In the genomic region with DNA sequence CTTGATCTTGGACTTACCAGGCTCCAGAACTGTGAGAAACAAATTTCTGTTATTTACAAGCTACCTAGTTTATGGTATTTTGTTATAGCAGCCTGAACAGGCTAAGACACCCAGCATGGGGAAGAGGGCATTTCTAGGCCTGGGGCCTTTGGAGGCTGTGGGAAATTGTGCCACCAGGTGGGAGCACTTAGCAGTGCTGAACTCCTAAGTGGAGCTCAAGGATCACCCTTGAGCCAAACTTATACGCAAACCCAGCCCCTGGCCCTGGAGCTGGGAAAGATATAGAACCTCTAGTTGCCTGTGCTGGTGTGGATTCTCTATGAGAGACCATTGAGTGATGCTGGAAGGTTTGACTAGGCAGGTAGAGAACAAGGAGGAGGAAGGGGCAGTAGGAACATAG, we compare ENCODE assay signal across 15 cellular contexts. TPM values are rescaled to one million over a fixed set of nuclear protein-coding genes. Genes with fewer than 3 reads are reported as not detected.
A peak's percentile ranks its signal among the peaks of the same experiment; 100 is the strongest.
DNase-seq lines count a peak whose midpoint lies in the region; ATAC-seq, FAIRE-seq and TF ChIP-seq lines count a peak whose summit lies in the region.
"Had no signal": no experiment of that assay in that cellular context is flagged by ENCODE, and none has a peak within 500 bp of the region (broad histone marks: within the 10 kb centered on the region; RNA-seq: fewer than 3 reads in every experiment).

No MANE protein-coding gene starts in this region.

- no peaks in the 10 kb centered on the region for H3K79me2 ChIP-seq in HepG2 (ENCODE audit: insufficient read depth, low read length)

- DNase-seq in HepG2 (ENCODE audit: low spot score) (no peak), right lobe of liver (no peak), WERI-Rb-1 (no peak), foreskin keratinocyte (no peak), upper lobe of right lung (peak; percentile 10), ovary (no peak), Ammon's horn (ENCODE audit: low spot score) (no peak)
- DNase-seq: DMS53, NCI-H1092 treated with DMSO at 0.1 percent for 48 hours, NCI-H1694, NCI-H774, SK-N-SH had no signal

- H3K27me3 ChIP-seq in HepG2 (ENCODE audit: control insufficient read depth in 1 of 2, insufficient read depth in 2 of 2, low read length in 2 of 2) (peaks cover 0 to 3% of the 10 kb centered on the region in 2 experiments; a peak in 2 of 5 replicates), right lobe of liver (no peaks in the 10 kb centered on the region), WERI-Rb-1 (ENCODE audit: insufficient read depth, low read depth, severe bottlenecking) (no peaks in the 10 kb centered on the region), foreskin keratinocyte (no peaks in the 10 kb centered on the region), upper lobe of right lung (no peaks in the 10 kb centered on the region), ovary (no peaks in the 10 kb centered on the region)

- no peak for TF ChIP-seq RAD21 in HepG2 (CRISPR knock-in tag; IDR thresholded peaks at IDR 0.05)

- H3K4me3 ChIP-seq in HepG2 (replicated peaks in 1 of 3; ENCODE audit: insufficient read depth in 1 of 3, low read depth in 2 of 3, low read length in 3 of 3) (no peak overlapping the region), right lobe of liver (no peak overlapping the region), WERI-Rb-1 (ENCODE audit: low read depth, low read length) (no peak overlapping the region), upper lobe of right lung (no peak overlapping the region), ovary (no peak overlapping the region)
- H3K4me3 ChIP-seq: A549 had no signal

- POLR2A ChIA-PET in HepG2 (lab: Yijun Ruan, JAX) = no interaction called here

- no peak overlapping the region for H3K27ac ChIP-seq in HepG2 (ENCODE audit: extremely low read length, insufficient read depth, low read length)
- no peak overlapping the region for H3K27ac ChIP-seq in right lobe of liver
- no peak overlapping the region for H3K27ac ChIP-seq in WERI-Rb-1
- no peak overlapping the region for H3K27ac ChIP-seq in foreskin keratinocyte
- H3K27ac ChIP-seq in upper lobe of right lung = no peak overlapping the region
- H3K27ac ChIP-seq in ovary = no peak overlapping the region
- H3K27ac ChIP-seq: A549 had no signal

- ATAC-seq in HepG2 = peak; percentile 55
- ATAC-seq in right lobe of liver = no peak
- ATAC-seq in foreskin keratinocyte = no peak
- ATAC-seq in upper lobe of right lung = no peak
- no peak for ATAC-seq in HG02840 (IDR thresholded peaks at IDR 0.05; ENCODE audit: low FRiP score, unreplicated experiment)

- H2AFZ ChIP-seq in HepG2 (ENCODE audit: low read length) = no peak overlapping the region

- TF ChIP-seq POLR2A in HepG2 (IDR thresholded peaks at IDR 0.05; ENCODE audit: insufficient read depth in 1 of 2, low read depth in 2 of 2, low read length in 2 of 2) (no peak), right lobe of liver (IDR thresholded peaks at IDR 0.05) (no peak), ovary (IDR thresholded peaks at IDR 0.05) (no peak)

- peaks cover 56% of the 10 kb centered on the region for H3K4me1 ChIP-seq in HepG2 (ENCODE audit: insufficient read depth, low read length)
- H3K4me1 ChIP-seq in right lobe of liver = no peaks in the 10 kb centered on the region
- no peaks in the 10 kb centered on the region for H3K4me1 ChIP-seq in foreskin keratinocyte
- H3K4me1 ChIP-seq in upper lobe of right lung = no peaks in the 10 kb centered on the region
- no peaks in the 10 kb centered on the region for H3K4me1 ChIP-seq in ovary (ENCODE audit: insufficient read depth)

- WGBS in HepG2 (ENCODE audit: low lambda C conversion rate) = 43% methylated on average over 1 of the region's 1 CpG
- WGBS in right lobe of liver (ENCODE audit: insufficient coverage, low coverage, low lambda C conversion rate, missing lambda C conversion rate) = no CpG with 5 or more reads among the region's 1 CpG
- WGBS in ovary, 3 donors = 88 to 98% (median 89%) methylated on average over 1 of the region's 1 CpG

- H3K36me3 ChIP-seq in HepG2 (replicated peaks in 1 of 2; ENCODE audit: control insufficient read depth in 1 of 2, insufficient read depth in 2 of 2, low read length in 2 of 2) (no peaks in the 10 kb centered on the region), right lobe of liver (no peaks in the 10 kb centered on the region), WERI-Rb-1 (no peaks in the 10 kb centered on the region), upper lobe of right lung (peaks cover 37% of the 10 kb centered on the region), ovary (no peaks in the 10 kb centered on the region)

- TF ChIP-seq EP300 in HepG2 (IDR thresholded peaks at IDR 0.05; ENCODE audit: low read depth in 2 of 2, low read length in 2 of 2) (no peak), HepG2 (CRISPR knock-in tag; IDR thresholded peaks at IDR 0.05; ENCODE audit: borderline replicate concordance) (no peak), ovary (IDR thresholded peaks at IDR 0.05) (no peak)

- FAIRE-seq in HepG2 (lab: Jason Lieb, UNC) = no peak
- FAIRE-seq: A549, GM18507 had no signal

- in situ Hi-C loops in HepG2 (cut with HindIII; ENCODE audit: extremely low pct_ligation_motif_present, low pct_unique_long_range_greater_than_20kb) = no loop called here

- H3K9me3 ChIP-seq in HepG2 (ENCODE audit: low read length) (no peaks in the 10 kb centered on the region), right lobe of liver (no peaks in the 10 kb centered on the region), WERI-Rb-1 (ENCODE audit: severe bottlenecking) (no peaks in the 10 kb centered on the region), upper lobe of right lung (no peaks in the 10 kb centered on the region), ovary (no peaks in the 10 kb centered on the region)
- H3K9me3 ChIP-seq: A549, SK-N-SH had no signal

- no peak overlapping the region for H3K4me2 ChIP-seq in HepG2 (ENCODE audit: low read depth, low read length)
- H3K4me2 ChIP-seq: A549, SK-N-SH had no signal

- TF ChIP-seq CTCF in HepG2 (CRISPR knock-in tag; IDR thresholded peaks at IDR 0.05) (peak; percentile 40), right lobe of liver (IDR thresholded peaks at IDR 0.05) (no peak), WERI-Rb-1 (IDR thresholded peaks at IDR 0.05; ENCODE audit: low read depth, low read length) (peak; percentile 10; the same call in 1 of the 2 replicates), foreskin keratinocyte (conservative IDR thresholded peaks at IDR 0.05) (peak; percentile 26), upper lobe of right lung (IDR thresholded peaks at IDR 0.05) (no peak), ovary (IDR thresholded peaks at IDR 0.05) (no peak)

- H3K9ac ChIP-seq in HepG2 (ENCODE audit: insufficient read depth, low read depth, low read length) = no peak overlapping the region
- H3K9ac ChIP-seq: SK-N-SH had no signal

- intact Hi-C loops in HepG2 (cut with micrococcal nuclease; ENCODE audit: unreplicated experiment) (no loop called here), right lobe of liver (cut with DNase I) (no loop called here), upper lobe of right lung (cut with DNase I) (no loop called here), ovary (cut with DNase I) (no loop called here)

- CTCF ChIA-PET in HepG2 (lab: Yijun Ruan, JAX; ENCODE audit: low intra/inter-chr PET ratio, low total read pairs) = no interaction called here

- H4K20me1 ChIP-seq in HepG2 (ENCODE audit: insufficient read depth, low read length) = no peaks in the 10 kb centered on the region

- BruUV-seq in HepG2 (replicated peaks; lab: Mats Ljungman, UMichigan) = no TSS peak

RNA-seq across cellular contexts. Expression of a gene that starts 36.1 kb away (rescaled TPM):
- total RNA-seq in HepG2 (2016; rRNA removed; fragmentation: Illumina TruSeq; extraction: Trizol) = 28.0 and 28.3 TPM in 2 replicates
- total RNA-seq in HepG2 (2016; cell fraction: cytosol; rRNA removed; fragmentation: Illumina TruSeq; extraction: Trizol; ENCODE audit: low read depth) = 7.9 and 8.3 TPM in 2 replicates
- 28.6 and 31.1 TPM in 2 replicates for total RNA-seq in HepG2 (2016; cell fraction: insoluble cytoplasmic fraction; rRNA removed; fragmentation: Illumina TruSeq; extraction: Trizol)
- total RNA-seq in HepG2 (2016; cell fraction: membrane; rRNA removed; fragmentation: Illumina TruSeq; extraction: Trizol) = 24.4 and 27.4 TPM in 2 replicates
- 27.4 and 28.9 TPM in 2 replicates for total RNA-seq in HepG2 (2016; cell fraction: nucleus; rRNA removed; fragmentation: Illumina TruSeq; extraction: Trizol)
- polyA plus RNA-seq in HepG2 (2011; rRNA removed) = 13.4 and 16.2 TPM in 2 replicates
- 3.8 and 6.1 TPM in 2 replicates for polyA plus RNA-seq in HepG2 (2011; cell fraction: cytosol; rRNA removed)
- 21.4 and 24.6 TPM in 2 replicates for polyA plus RNA-seq in HepG2 (2011; cell fraction: nucleus; rRNA removed)
- 12.6 and 13.8 TPM in 2 replicates for polyA plus RNA-seq in HepG2 (2012)
- 4.5 and 6.2 TPM in 2 replicates for polyA plus RNA-seq in HepG2 (2016; cell fraction: cytosol; fragmentation: Illumina TruSeq; extraction: Trizol; ENCODE audit: low read depth)
- 23.5 and 29.2 TPM in 2 replicates for polyA plus RNA-seq in HepG2 (2016; cell fraction: insoluble cytoplasmic fraction; fragmentation: Illumina TruSeq; extraction: Trizol; ENCODE audit: low read depth)
- 13.9 and 15.0 TPM in 2 replicates for polyA plus RNA-seq in HepG2 (2016; cell fraction: membrane; fragmentation: Illumina TruSeq; extraction: Trizol; ENCODE audit: low read depth)
- polyA plus RNA-seq in HepG2 (2016; cell fraction: nucleus; fragmentation: Illumina TruSeq; extraction: Trizol; ENCODE audit: insufficient read depth, low read depth) = 57.5 and 58.5 TPM in 2 replicates
- polyA minus RNA-seq in HepG2 (2011; rRNA and poly(A)+ RNA removed; ENCODE audit: low replicate concordance) = 10.3 and 37.9 TPM in 2 replicates
- 5.1 and 7.9 TPM in 2 replicates for polyA minus RNA-seq in HepG2 (2011; cell fraction: cytosol; rRNA and poly(A)+ RNA removed)
- polyA minus RNA-seq in HepG2 (2011; cell fraction: nucleus; rRNA and poly(A)+ RNA removed) = 8.7 and 9.5 TPM in 2 replicates
- 1 to 10 TPM; 7.1 to 9.4 (median 8.7) TPM for total RNA-seq in right lobe of liver
- 21.7 and 23.2 TPM in 2 replicates for total RNA-seq in foreskin keratinocyte
- 11.3 and 15.1 TPM in 2 replicates for polyA plus RNA-seq in foreskin keratinocyte
- total RNA-seq in upper lobe of right lung = 17.0 TPM
- total RNA-seq in ovary = 10 to 100 TPM in 6 of 7 donors, 1 to 10 TPM in 1; 9.3 to 19.8 (median 16.4) TPM
- 10 to 100 TPM; 11.6 to 15.7 TPM for polyA plus RNA-seq in ovary

RNA-seq across cellular contexts. Expression of a gene that starts 36.5 kb away (rescaled TPM):
- 41.4 and 59.3 TPM in 2 replicates for total RNA-seq in HepG2 (2016; rRNA removed; fragmentation: Illumina TruSeq; extraction: Trizol)
- total RNA-seq in HepG2 (2016; cell fraction: cytosol; rRNA removed; fragmentation: Illumina TruSeq; extraction: Trizol; ENCODE audit: low read depth) = 25.6 and 28.7 TPM in 2 replicates
- total RNA-seq in HepG2 (2016; cell fraction: insoluble cytoplasmic fraction; rRNA removed; fragmentation: Illumina TruSeq; extraction: Trizol) = 38.6 and 66.1 TPM in 2 replicates
- total RNA-seq in HepG2 (2016; cell fraction: membrane; rRNA removed; fragmentation: Illumina TruSeq; extraction: Trizol) = 33.6 and 39.9 TPM in 2 replicates
- 60.7 and 77.4 TPM in 2 replicates for total RNA-seq in HepG2 (2016; cell fraction: nucleus; rRNA removed; fragmentation: Illumina TruSeq; extraction: Trizol)
- polyA plus RNA-seq in HepG2 (2011; rRNA removed) = 59.0 and 65.2 TPM in 2 replicates
- 34.0 and 50.7 TPM in 2 replicates for polyA plus RNA-seq in HepG2 (2011; cell fraction: cytosol; rRNA removed)
- 63.2 and 65.1 TPM in 2 replicates for polyA plus RNA-seq in HepG2 (2011; cell fraction: nucleus; rRNA removed)
- 36.4 and 42.5 TPM in 2 replicates for polyA plus RNA-seq in HepG2 (2012)
- 37.6 and 45.6 TPM in 2 replicates for polyA plus RNA-seq in HepG2 (2016; cell fraction: cytosol; fragmentation: Illumina TruSeq; extraction: Trizol; ENCODE audit: low read depth)
- polyA plus RNA-seq in HepG2 (2016; cell fraction: insoluble cytoplasmic fraction; fragmentation: Illumina TruSeq; extraction: Trizol; ENCODE audit: low read depth) = 43.9 and 63.4 TPM in 2 replicates
- 36.3 and 44.4 TPM in 2 replicates for polyA plus RNA-seq in HepG2 (2016; cell fraction: membrane; fragmentation: Illumina TruSeq; extraction: Trizol; ENCODE audit: low read depth)
- polyA plus RNA-seq in HepG2 (2016; cell fraction: nucleus; fragmentation: Illumina TruSeq; extraction: Trizol; ENCODE audit: insufficient read depth, low read depth) = 159 and 169 TPM in 2 replicates
- 21.7 and 35.4 TPM in 2 replicates for polyA minus RNA-seq in HepG2 (2011; rRNA and poly(A)+ RNA removed; ENCODE audit: low replicate concordance)
- 22.2 and 22.9 TPM in 2 replicates for polyA minus RNA-seq in HepG2 (2011; cell fraction: cytosol; rRNA and poly(A)+ RNA removed)
- polyA minus RNA-seq in HepG2 (2011; cell fraction: nucleus; rRNA and poly(A)+ RNA removed) = 54.3 and 57.7 TPM in 2 replicates
- total RNA-seq in right lobe of liver = 10 to 100 TPM; 31.2 to 47.9 (median 43.2) TPM
- total RNA-seq in foreskin keratinocyte = 40.8 and 45.3 TPM in 2 replicates
- polyA plus RNA-seq in foreskin keratinocyte = 72.1 and 74.2 TPM in 2 replicates
- total RNA-seq in upper lobe of right lung = 64.0 TPM
- total RNA-seq in ovary = 10 to 100 TPM; 15.1 to 68.6 (median 51.2) TPM
- polyA plus RNA-seq in ovary = 10 to 100 TPM; 35.4 to 57.3 TPM

RNA-seq across cellular contexts. Expression of a gene that starts 53.7 kb away (rescaled TPM):
- total RNA-seq in HepG2 (2016; rRNA removed; fragmentation: Illumina TruSeq; extraction: Trizol) (20.1 and 34.8 TPM in 2 replicates), right lobe of liver (1 to 10 TPM; 6.4 to 10.0 (median 7.2) TPM), foreskin keratinocyte (20.9 and 23.3 TPM in 2 replicates), upper lobe of right lung (10.4 TPM), ovary (10 to 100 TPM in 5 of 7 donors, 1 to 10 TPM in 2; 4.9 to 15.1 (median 10.9) TPM)
- 12.8 and 14.6 TPM in 2 replicates for total RNA-seq in HepG2 (2016; cell fraction: cytosol; rRNA removed; fragmentation: Illumina TruSeq; extraction: Trizol; ENCODE audit: low read depth)
- 20.9 and 31.1 TPM in 2 replicates for total RNA-seq in HepG2 (2016; cell fraction: insoluble cytoplasmic fraction; rRNA removed; fragmentation: Illumina TruSeq; extraction: Trizol)
- total RNA-seq in HepG2 (2016; cell fraction: membrane; rRNA removed; fragmentation: Illumina TruSeq; extraction: Trizol) = 16.8 and 16.9 TPM in 2 replicates
- total RNA-seq in HepG2 (2016; cell fraction: nucleus; rRNA removed; fragmentation: Illumina TruSeq; extraction: Trizol) = 20.4 and 22.7 TPM in 2 replicates
- polyA plus RNA-seq in HepG2 (2011; rRNA removed) (15.5 and 18.4 TPM in 2 replicates), foreskin keratinocyte (5.6 and 8.4 TPM in 2 replicates), ovary (1 to 10 TPM; 5.2 to 8.5 TPM)
- polyA plus RNA-seq in HepG2 (2011; cell fraction: cytosol; rRNA removed) = 11.2 and 12.3 TPM in 2 replicates
- polyA plus RNA-seq in HepG2 (2011; cell fraction: nucleus; rRNA removed) = 20.2 and 22.4 TPM in 2 replicates
- 15.6 and 16.6 TPM in 2 replicates for polyA plus RNA-seq in HepG2 (2012)
- polyA plus RNA-seq in HepG2 (2016; cell fraction: cytosol; fragmentation: Illumina TruSeq; extraction: Trizol; ENCODE audit: low read depth) = 1.8 TPM in 2 replicates
- 29.3 and 33.3 TPM in 2 replicates for polyA plus RNA-seq in HepG2 (2016; cell fraction: insoluble cytoplasmic fraction; fragmentation: Illumina TruSeq; extraction: Trizol; ENCODE audit: low read depth)
- 7.2 TPM in 2 replicates for polyA plus RNA-seq in HepG2 (2016; cell fraction: membrane; fragmentation: Illumina TruSeq; extraction: Trizol; ENCODE audit: low read depth)
- 46.3 and 53.5 TPM in 2 replicates for polyA plus RNA-seq in HepG2 (2016; cell fraction: nucleus; fragmentation: Illumina TruSeq; extraction: Trizol; ENCODE audit: insufficient read depth, low read depth)
- 44.5 and 49.7 TPM in 2 replicates for polyA minus RNA-seq in HepG2 (2011; rRNA and poly(A)+ RNA removed; ENCODE audit: low replicate concordance)
- polyA minus RNA-seq in HepG2 (2011; cell fraction: cytosol; rRNA and poly(A)+ RNA removed) = 17.9 and 18.8 TPM in 2 replicates
- 14.9 and 15.3 TPM in 2 replicates for polyA minus RNA-seq in HepG2 (2011; cell fraction: nucleus; rRNA and poly(A)+ RNA removed)

Comparison
In these comparisons a context has a peak if more than half of its experiments do, and no peak if none do; other contexts are left out.
1. CTCF ChIP-seq: peak in HepG2 (single experiment), WERI-Rb-1 (single experiment) and foreskin keratinocyte (single experiment); none in right lobe of liver (0 of 4), upper lobe of right lung (single experiment) and ovary (0 of 3).